Comparison of ENCODE assay signal across 8 cellular contexts in the genomic region with DNA sequence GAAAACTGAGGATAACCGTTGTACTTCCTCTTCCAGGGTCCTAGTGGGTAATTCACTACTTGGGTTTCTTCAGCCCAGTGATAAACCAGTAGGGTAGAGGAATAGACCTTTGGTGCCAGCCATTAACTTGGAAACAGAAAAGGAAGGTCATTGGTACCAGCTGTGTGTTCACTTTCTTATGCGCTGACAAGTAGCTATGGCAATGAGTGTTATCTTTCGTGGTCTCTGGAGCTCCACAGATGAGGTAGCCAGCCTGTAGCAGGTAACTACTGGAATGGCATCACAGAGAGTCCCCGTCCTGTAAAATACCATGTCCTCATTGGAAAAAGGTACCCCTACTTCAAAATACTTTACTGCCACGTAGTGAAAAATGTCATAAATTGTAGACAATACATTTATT. TPM values are rescaled to one million over a fixed set of nuclear protein-coding genes. Genes with fewer than 3 reads are reported as not detected.
DNase-seq lines count a peak whose midpoint lies in the region; ATAC-seq and TF ChIP-seq lines count a peak whose summit lies in the region.
"Had no signal": no experiment of that assay in that cellular context is flagged by ENCODE, and none has a peak within 500 bp of the region (broad histone marks: within the 10 kb centered on the region; RNA-seq: fewer than 3 reads in every experiment).

No MANE protein-coding gene starts in this region.

- H3K4me3 ChIP-seq in MG63 = peak overlapping the region; percentile 60
- peak overlapping the region; percentile 88 for H3K4me3 ChIP-seq in neuron (ENCODE audit: low read length)

- no peaks in the 10 kb centered on the region for H3K27me3 Mint-ChIP-seq in MCF 10A (ENCODE audit: insufficient read depth, unreplicated experiment)

- H3K4me1 ChIP-seq in neuron (ENCODE audit: insufficient read depth, low read length) = peaks cover 12% of the 10 kb centered on the region

- H2AFZ ChIP-seq in neuron (ENCODE audit: low read depth, low read length) = no peak overlapping the region

- peaks cover 5% of the 10 kb centered on the region for H3K36me3 Mint-ChIP-seq in MCF 10A (ENCODE audit: insufficient read depth, unreplicated experiment)

- no TSS peak for BruUV-seq in MCF 10A (replicated peaks; lab: Mats Ljungman, UMichigan)

- H3K4me3 Mint-ChIP-seq in MCF 10A (ENCODE audit: unreplicated experiment) = peak overlapping the region; percentile 81

- peak overlapping the region; percentile 87 for H3K27ac Mint-ChIP-seq in MCF 10A (ENCODE audit: low read depth, unreplicated experiment)

- peaks cover 29% of the 10 kb centered on the region for H3K4me1 Mint-ChIP-seq in MCF 10A (ENCODE audit: insufficient read depth, unreplicated experiment)

- CTCF ChIA-PET in MCF 10A (lab: Yijun Ruan, JAX) = interaction anchor here (0.5 to 2.6 kb wide), 11 partner anchors 11 to 532 kb away, joined by 3 to 11 read pairs (median 3); no protein-coding TSS in a partner anchor

- POLR2A ChIA-PET in MCF 10A (lab: Yijun Ruan, JAX) = interaction anchor here (0.6 to 5.2 kb wide), 16 partner anchors 8 to 342 kb away, joined by 3 to 54 read pairs (median 6); partner anchors contain the start of gene KDM4C

- DNase-seq in GM13976 (ENCODE audit: low spot score) (peak; percentile 25), MG63 (no peak), MCF 10A (ENCODE audit: unreplicated experiment) (no peak), ecto neural progenitor cell (ENCODE audit: low spot score) (no peak), SHP77 (lab: John Stamatoyannopoulos, UW) (no peak)
- DNase-seq: activated effector memory CD4-positive, alpha-beta T cell treated with anti-CD3 and anti-CD28 coated beads, Interleukin-2, amount 50 U/mL, for 16 hours had no signal

- in situ Hi-C loops in GM13976 (cut with MboI; ENCODE audit: low sequenced_read_pairs, unreplicated experiment) = no loop called here

- H3K9me3 Mint-ChIP-seq in MCF 10A (ENCODE audit: unreplicated experiment) = no peaks in the 10 kb centered on the region

- intact Hi-C loops in MCF 10A (cut with micrococcal nuclease) = no loop called here

- H3K36me3 ChIP-seq in MG63 = no peaks in the 10 kb centered on the region; the same call in 1 of the 2 replicates
- peaks cover 14% of the 10 kb centered on the region for H3K36me3 ChIP-seq in neuron (ENCODE audit: insufficient read depth, low read length)

- H3K9me3 ChIP-seq in MG63 (no peaks in the 10 kb centered on the region), neuron (ENCODE audit: low read length) (peaks cover 1% of the 10 kb centered on the region)

- no peak for ATAC-seq in HG02642 (IDR thresholded peaks at IDR 0.05; ENCODE audit: poor library complexity, unreplicated experiment)

- TF ChIP-seq CTCF in GM13976 (IDR thresholded peaks at IDR 0.05; ENCODE audit: borderline replicate concordance, control extremely low read depth, extremely low read depth, insufficient read depth, missing control alignments) (no peak), MCF 10A (IDR thresholded peaks at IDR 0.05; ENCODE audit: unreplicated experiment) (no peak)

- H3K27me3 ChIP-seq in MG63 (no peaks in the 10 kb centered on the region), neuron (ENCODE audit: insufficient read depth, low read length) (no peaks in the 10 kb centered on the region)

RNA-seq across cellular contexts. Expression of gene UHRF2, which starts 2.3 kb away (rescaled TPM):
- 11.1 and 20.7 TPM in 2 replicates for total RNA-seq in MG63 (2014; rRNA removed; shearing (Covaris generic); ENCODE audit: low replicate concordance)
- total RNA-seq in MCF 10A (2022) = 54.6 and 58.3 TPM in 2 replicates
